In genomic region chr11:120869516-120870011, GRCh38 we compare ENCODE assay signal across 23 cellular contexts.
A peak's percentile ranks its signal among the peaks of the same experiment; 100 is the strongest.
DNase-seq lines count a peak whose midpoint lies in the region; ATAC-seq and TF ChIP-seq lines count a peak whose summit lies in the region.
"Had no signal": no experiment of that assay in that cellular context is flagged by ENCODE, and none has a peak within 500 bp of the region (broad histone marks: within the 10 kb centered on the region; RNA-seq: fewer than 3 reads in every experiment).

No MANE protein-coding gene starts in this region.

- ATAC-seq in GM18861 (IDR thresholded peaks at IDR 0.05; ENCODE audit: unreplicated experiment), result peak; percentile 69
- ATAC-seq in GM21723 (IDR thresholded peaks at IDR 0.05; ENCODE audit: unreplicated experiment), result peak; percentile 60
- ATAC-seq in HG03354 (IDR thresholded peaks at IDR 0.05; ENCODE audit: poor library complexity, severe bottlenecking, unreplicated experiment), result peak; percentile 61
- peak; percentile 80 for ATAC-seq in stimulated activated memory B cell treated with anti-CD40 and anti-IgM and Interleukin-4, amounts not matched to agents 10 μg/mL and 1 μg/mL and 100 μg/mL, for 72 hours
- ATAC-seq: stimulated activated naive CD8-positive, alpha-beta T cell treated with anti-CD3 and anti-CD28 coated beads, Interleukin-15, Interleukin-2, amounts not matched to agents 100 U/mL and 50 U/mL, for 24 hours; WTC11 had no signal

- no peak for TF ChIP-seq CTCF in progenitor cell of endocrine pancreas (IDR thresholded peaks at IDR 0.05; ENCODE audit: unreplicated experiment)

- no peaks in the 10 kb centered on the region for H3K9me3 Mint-ChIP-seq in stimulated activated memory B cell treated with anti-CD40 and anti-IgM and Interleukin-4, amounts not matched to agents 10 μg/mL and 1 μg/mL and 100 μg/mL, for 72 hours
- H3K9me3 Mint-ChIP-seq in progenitor cell of endocrine pancreas (ENCODE audit: low read depth), result no peaks in the 10 kb centered on the region
- H3K9me3 Mint-ChIP-seq: CD8-positive, alpha-beta memory T cell; WTC11 had no signal

- no peak overlapping the region for H3K27ac Mint-ChIP-seq in stimulated activated memory B cell treated with anti-CD40 and anti-IgM and Interleukin-4, amounts not matched to agents 10 μg/mL and 1 μg/mL and 100 μg/mL, for 72 hours
- H3K27ac Mint-ChIP-seq in progenitor cell of endocrine pancreas, result no peak overlapping the region
- H3K27ac Mint-ChIP-seq: WTC11 had no signal

- no peaks in the 10 kb centered on the region for H3K36me3 Mint-ChIP-seq in stimulated activated memory B cell treated with anti-CD40 and anti-IgM and Interleukin-4, amounts not matched to agents 10 μg/mL and 1 μg/mL and 100 μg/mL, for 72 hours
- no peaks in the 10 kb centered on the region for H3K36me3 Mint-ChIP-seq in progenitor cell of endocrine pancreas (ENCODE audit: insufficient read depth)
- H3K36me3 Mint-ChIP-seq: CD8-positive, alpha-beta memory T cell; WTC11 had no signal

- DNase-seq in progenitor cell of endocrine pancreas (ENCODE audit: low spot score, unreplicated experiment) (no peak), NCI-H226 (no peak)
- DNase-seq in activated T-cell treated with anti-CD3 and anti-CD28 coated beads, Interleukin-2, amount 50 U/mL, for 1 hour, result no peak
- DNase-seq: activated CD4-positive, alpha-beta T cell treated with anti-CD3 and anti-CD28 coated beads, Interleukin-2, amount 50 U/mL, for 48 hours; activated gamma-delta T cell treated with Interleukin-2 at 50 U/mL for 16 hours; CD8-positive, alpha-beta memory T cell; DMS53; HCEC 1CT; head of caudate nucleus; Kasumi-1; midbrain; NCI-H1048; NCI-H2081; NCI-H446 treated with DMSO at 0.1 percent for 48 hours; stimulated activated CD4-positive, alpha-beta T cell treated with anti-CD3 and anti-CD28 coated beads, Interleukin-1b, Interleukin-23, amount 100 ng/mL, for 48 hours; stimulated activated naive CD8-positive, alpha-beta T cell treated with anti-CD3 and anti-CD28 coated beads, Interleukin-15, Interleukin-2, amounts not matched to agents 100 U/mL and 50 U/mL, for 24 hours; T-helper 9 cell; tibial artery had no signal

- peak overlapping the region; percentile 3 for H3K4me3 Mint-ChIP-seq in stimulated activated memory B cell treated with anti-CD40 and anti-IgM and Interleukin-4, amounts not matched to agents 10 μg/mL and 1 μg/mL and 100 μg/mL, for 72 hours
- H3K4me3 Mint-ChIP-seq in progenitor cell of endocrine pancreas (ENCODE audit: low read depth), result no peak overlapping the region
- H3K4me3 Mint-ChIP-seq: WTC11 had no signal

- peaks cover 42% of the 10 kb centered on the region for H3K27me3 Mint-ChIP-seq in stimulated activated memory B cell treated with anti-CD40 and anti-IgM and Interleukin-4, amounts not matched to agents 10 μg/mL and 1 μg/mL and 100 μg/mL, for 72 hours
- H3K27me3 Mint-ChIP-seq in progenitor cell of endocrine pancreas, result peaks cover 53% of the 10 kb centered on the region

- peaks cover 15% of the 10 kb centered on the region for H3K4me1 Mint-ChIP-seq in stimulated activated memory B cell treated with anti-CD40 and anti-IgM and Interleukin-4, amounts not matched to agents 10 μg/mL and 1 μg/mL and 100 μg/mL, for 72 hours
- H3K4me1 Mint-ChIP-seq in progenitor cell of endocrine pancreas (ENCODE audit: low read depth), result no peaks in the 10 kb centered on the region
